In the genomic region with DNA sequence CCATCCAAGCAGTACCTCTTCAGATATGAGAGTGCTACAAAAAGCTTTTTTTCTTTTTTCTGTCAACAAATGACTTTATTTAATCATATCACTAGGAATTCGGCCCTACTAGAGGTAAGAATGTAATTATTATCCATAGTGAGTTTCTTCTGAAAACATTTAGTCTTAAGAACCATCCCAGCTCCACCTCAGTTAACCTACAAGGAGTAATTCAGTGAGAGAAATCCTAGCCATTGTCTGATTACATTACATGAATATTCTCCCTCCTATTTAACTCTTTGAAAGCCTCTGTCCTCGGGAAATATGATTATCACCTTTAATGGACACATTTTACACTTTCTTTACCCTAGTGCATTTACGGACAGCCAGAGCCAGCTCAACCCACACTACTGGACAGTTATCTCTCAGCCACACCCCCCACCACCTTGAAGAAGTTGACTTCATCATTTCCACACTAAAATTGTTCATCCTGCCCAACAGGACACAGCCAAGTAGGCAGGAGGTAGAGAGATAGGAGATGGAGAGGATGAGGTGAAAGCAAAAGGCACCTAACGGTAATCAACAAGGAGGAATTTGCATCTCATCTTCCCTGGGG, we compare ENCODE assay signal across 10 cellular contexts. TPM values are rescaled to one million over a fixed set of nuclear protein-coding genes. Genes with fewer than 3 reads are reported as not detected.
A peak's percentile ranks its signal among the peaks of the same experiment; 100 is the strongest.
DNase-seq lines count a peak whose midpoint lies in the region; ATAC-seq lines count a peak whose summit lies in the region.
"Had no signal": no experiment of that assay in that cellular context is flagged by ENCODE, and none has a peak within 500 bp of the region (broad histone marks: within the 10 kb centered on the region; RNA-seq: fewer than 3 reads in every experiment).

No MANE protein-coding gene starts in this region.

- no peak for DNase-seq in T-helper 2 cell treated with Interferon-gamma antibody and Interleukin-4, amounts not matched to agents 5 μg/mL and 100 μg/mL, for 36 hours (ENCODE audit: low spot score)
- DNase-seq in T-helper 2 cell (no peak), immature natural killer cell (no peak), superior temporal gyrus (ENCODE audit: extremely low spot score) (peak; percentile 62), NCI-H1092 treated with DMSO at 0.1 percent for 48 hours (lab: John Stamatoyannopoulos, UW) (no peak)
- DNase-seq: NCI-H1930 had no signal

- peak overlapping the region; percentile 20 for H3K4me3 Mint-ChIP-seq in T-helper 2 cell treated with Interferon-gamma antibody and Interleukin-4, amounts not matched to agents 5 μg/mL and 100 μg/mL, for 36 hours
- peak overlapping the region; percentile 77 for H3K4me3 Mint-ChIP-seq in activated naive CD8-positive, alpha-beta T cell
- H3K4me3 Mint-ChIP-seq in immature natural killer cell: peak overlapping the region; percentile 37 to 62 (median 56)
- H3K4me3 Mint-ChIP-seq: stimulated activated memory B cell treated with anti-CD40 and anti-IgM and Interleukin-4, amounts not matched to agents 10 μg/mL and 1 μg/mL and 100 μg/mL, for 72 hours had no signal

- H3K27ac Mint-ChIP-seq in T-helper 2 cell treated with Interferon-gamma antibody and Interleukin-4, amounts not matched to agents 5 μg/mL and 100 μg/mL, for 36 hours: no peak overlapping the region
- no peak overlapping the region for H3K27ac Mint-ChIP-seq in activated naive CD8-positive, alpha-beta T cell
- H3K27ac Mint-ChIP-seq in immature natural killer cell: no peak overlapping the region
- H3K27ac Mint-ChIP-seq: stimulated activated memory B cell treated with anti-CD40 and anti-IgM and Interleukin-4, amounts not matched to agents 10 μg/mL and 1 μg/mL and 100 μg/mL, for 72 hours had no signal

- peaks cover 38% of the 10 kb centered on the region for H3K27me3 Mint-ChIP-seq in T-helper 2 cell treated with Interferon-gamma antibody and Interleukin-4, amounts not matched to agents 5 μg/mL and 100 μg/mL, for 36 hours (ENCODE audit: low read depth)
- peaks cover 16% of the 10 kb centered on the region for H3K27me3 Mint-ChIP-seq in activated naive CD8-positive, alpha-beta T cell
- H3K27me3 Mint-ChIP-seq in immature natural killer cell (ENCODE audit: low read depth in 3 of 3): peaks cover 5 to 14% (median 5%) of the 10 kb centered on the region in 3 donors

- no peak for ATAC-seq in HG03432 (IDR thresholded peaks at IDR 0.05; ENCODE audit: unreplicated experiment)
- no peak for ATAC-seq in activated CD4-positive, CD25-positive, alpha-beta regulatory T cell treated with anti-CD3 and anti-CD28 coated beads, Interleukin-2, amount 50 U/mL, for 24 hours
- ATAC-seq: stimulated activated memory B cell treated with anti-CD40 and anti-IgM and Interleukin-4, amounts not matched to agents 10 μg/mL and 1 μg/mL and 100 μg/mL, for 72 hours had no signal

- H3K36me3 Mint-ChIP-seq in T-helper 2 cell treated with Interferon-gamma antibody and Interleukin-4, amounts not matched to agents 5 μg/mL and 100 μg/mL, for 36 hours (ENCODE audit: low read depth): no peaks in the 10 kb centered on the region
- no peaks in the 10 kb centered on the region for H3K36me3 Mint-ChIP-seq in activated naive CD8-positive, alpha-beta T cell
- no peaks in the 10 kb centered on the region for H3K36me3 Mint-ChIP-seq in immature natural killer cell
- H3K36me3 Mint-ChIP-seq: stimulated activated memory B cell treated with anti-CD40 and anti-IgM and Interleukin-4, amounts not matched to agents 10 μg/mL and 1 μg/mL and 100 μg/mL, for 72 hours had no signal

- no peaks in the 10 kb centered on the region for H3K9me3 Mint-ChIP-seq in T-helper 2 cell treated with Interferon-gamma antibody and Interleukin-4, amounts not matched to agents 5 μg/mL and 100 μg/mL, for 36 hours
- H3K9me3 Mint-ChIP-seq in activated naive CD8-positive, alpha-beta T cell (ENCODE audit: low read depth): no peaks in the 10 kb centered on the region
- peaks cover 0 to under 1% (median 0%) of the 10 kb centered on the region in 6 donors for H3K9me3 Mint-ChIP-seq in immature natural killer cell

- peaks cover 3% of the 10 kb centered on the region for H3K4me1 Mint-ChIP-seq in T-helper 2 cell treated with Interferon-gamma antibody and Interleukin-4, amounts not matched to agents 5 μg/mL and 100 μg/mL, for 36 hours (ENCODE audit: low read depth)
- H3K4me1 Mint-ChIP-seq in activated naive CD8-positive, alpha-beta T cell (ENCODE audit: low read depth): peaks cover 17% of the 10 kb centered on the region
- H3K4me1 Mint-ChIP-seq in immature natural killer cell: peaks cover 9 to 18% of the 10 kb centered on the region in 2 donors
- H3K4me1 Mint-ChIP-seq: stimulated activated memory B cell treated with anti-CD40 and anti-IgM and Interleukin-4, amounts not matched to agents 10 μg/mL and 1 μg/mL and 100 μg/mL, for 72 hours had no signal

RNA-seq across cellular contexts. Expression of a gene that starts 1.3 kb away (rescaled TPM):
- not detected for polyA plus RNA-seq in immature natural killer cell

Comparison
In these comparisons a context has a peak if more than half of its experiments do, and no peak if none do; other contexts are left out.
1. H3K4me3 Mint-ChIP-seq: peak in every context shown above with its lines; median percentile 77 in activated naive CD8-positive, alpha-beta T cell; 56 in immature natural killer cell; 20 in T-helper 2 cell treated with Interferon-gamma antibody and Interleukin-4, amounts not matched to agents 5 μg/mL and 100 μg/mL, for 36 hours.